ENCODE assay signal across 8 cellular contexts in the genomic region with DNA sequence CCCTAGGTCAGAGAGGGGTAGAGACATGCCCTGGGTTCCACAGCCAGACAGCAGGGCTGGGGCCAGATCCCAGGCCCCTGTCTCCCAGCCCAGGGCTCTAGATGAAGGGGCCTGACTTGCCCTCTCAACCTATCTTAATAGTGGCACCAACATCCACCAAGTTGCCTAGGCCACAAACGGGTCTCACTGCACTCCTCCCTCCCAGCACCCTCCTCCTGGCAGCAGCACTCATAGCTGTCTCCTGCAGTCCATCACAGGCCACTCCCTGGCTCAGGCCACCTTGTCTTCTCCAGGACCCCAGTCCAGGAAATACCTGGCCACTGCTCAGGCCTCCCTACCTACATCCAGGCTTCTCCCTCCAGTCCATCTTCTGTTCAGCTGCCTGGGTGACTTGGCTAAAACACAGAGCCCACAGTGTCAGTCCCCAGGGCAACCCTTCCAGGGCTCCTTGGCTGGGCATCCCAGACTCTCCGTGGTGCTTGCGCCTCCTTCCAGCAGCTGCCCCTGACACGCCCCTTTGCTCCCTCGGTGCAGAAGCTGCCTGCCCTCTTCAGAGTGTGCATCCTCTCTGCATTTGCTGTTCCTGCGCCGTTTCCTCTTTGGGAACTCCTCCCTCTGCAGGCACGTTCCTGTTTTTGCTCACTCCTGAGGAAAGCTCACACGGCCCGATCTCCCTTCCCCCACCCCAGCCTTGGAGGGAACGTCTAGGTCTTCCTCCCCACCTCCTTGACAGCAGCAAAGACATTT. TPM values are rescaled to one million over a fixed set of nuclear protein-coding genes. Genes with fewer than 3 reads are reported as not detected.
DNase-seq lines count a peak whose midpoint lies in the region; ATAC-seq lines count a peak whose summit lies in the region.

No MANE protein-coding gene starts in this region.

- H3K27ac Mint-ChIP-seq in activated CD4-positive, alpha-beta memory T cell treated with anti-CD3 and anti-CD28 coated beads, Interleukin-2, amount 10 ng/mL, durations not matched to agents 7 days and 5 days: peak overlapping the region; percentile 81
- peak overlapping the region; percentile 84 for H3K27ac Mint-ChIP-seq in stimulated activated effector memory CD8-positive, alpha-beta T cell treated with anti-CD3 and anti-CD28 coated beads, Interleukin-12 subunit alpha, Interleukin-12 subunit beta, amount 100 ng/mL, for 72 hours
- H3K27ac Mint-ChIP-seq in CD8-positive, alpha-beta memory T cell: peak overlapping the region in 2 of 8 donors; percentile 12

- CTCF ChIA-PET in activated CD4-positive, alpha-beta memory T cell treated with anti-CD3 and anti-CD28 coated beads, Interleukin-2, amount 10 ng/mL, durations not matched to agents 7 days and 5 days (lab: Charles Lee): interaction anchor here (0.6 to 1.0 kb wide), 4 partner anchors 8 to 1825 kb away, joined by 3 read pairs; no protein-coding TSS in a partner anchor
- CTCF ChIA-PET in CD8-positive, alpha-beta memory T cell (lab: Charles Lee): interaction anchor here (1.1 kb wide), 1 partner anchor 63 kb away, joined by 3 read pairs; no protein-coding TSS in a partner anchor

- POLR2A ChIA-PET in activated CD4-positive, alpha-beta memory T cell treated with anti-CD3 and anti-CD28 coated beads, Interleukin-2, amount 10 ng/mL, durations not matched to agents 7 days and 5 days (lab: Charles Lee): no interaction called here
- POLR2A ChIA-PET in CD8-positive, alpha-beta memory T cell (lab: Charles Lee): no interaction called here

- peaks cover 61% of the 10 kb centered on the region for H3K4me1 Mint-ChIP-seq in activated CD4-positive, alpha-beta memory T cell treated with anti-CD3 and anti-CD28 coated beads, Interleukin-2, amount 10 ng/mL, durations not matched to agents 7 days and 5 days
- H3K4me1 Mint-ChIP-seq in stimulated activated effector memory CD8-positive, alpha-beta T cell treated with anti-CD3 and anti-CD28 coated beads, Interleukin-12 subunit alpha, Interleukin-12 subunit beta, amount 100 ng/mL, for 72 hours: peaks cover 55% of the 10 kb centered on the region
- peaks cover 24 to 29% (median 26%) of the 10 kb centered on the region in 3 donors for H3K4me1 Mint-ChIP-seq in CD8-positive, alpha-beta memory T cell

- H3K27ac ChIP-seq in right cardiac atrium (ENCODE audit: low read length): peak overlapping the region; percentile 79
- no peak overlapping the region for H3K27ac ChIP-seq in CD8-positive, alpha-beta memory T cell (ENCODE audit: low read depth, low read length)

- DNase-seq in KBM-7: peak; percentile 85
- no peak for DNase-seq in activated CD4-positive, alpha-beta memory T cell treated with anti-CD3 and anti-CD28 coated beads, Interleukin-2, amount 10 ng/mL, durations not matched to agents 7 days and 5 days
- peak; percentile 80 to 91 (median 90) for DNase-seq in right cardiac atrium
- no peak for DNase-seq in stimulated activated effector memory CD8-positive, alpha-beta T cell treated with anti-CD3 and anti-CD28 coated beads, Interleukin-12 subunit alpha, Interleukin-12 subunit beta, amount 100 ng/mL, for 72 hours (ENCODE audit: low spot score in 2 of 2)
- DNase-seq in stimulated activated CD4-positive, alpha-beta T cell treated with anti-CD3 and anti-CD28 coated beads, Interleukin-12 subunit alpha, Interleukin-12 subunit beta, amount 100 ng/mL, for 4 hours: no peak
- no peak for DNase-seq in CD8-positive, alpha-beta memory T cell
- no peak for DNase-seq in NCI-H748 (lab: John Stamatoyannopoulos, UW; ENCODE audit: unreplicated experiment)
- no peak for DNase-seq in NCI-H1105 treated with DMSO at 0.1 percent for 48 hours (lab: John Stamatoyannopoulos, UW)

- H3K27me3 ChIP-seq in right cardiac atrium (ENCODE audit: control insufficient read depth, insufficient read depth): no peaks in the 10 kb centered on the region
- no peaks in the 10 kb centered on the region for H3K27me3 ChIP-seq in CD8-positive, alpha-beta memory T cell (ENCODE audit: insufficient read depth, low read length, poor library complexity, severe bottlenecking)

- H3K4me1 ChIP-seq in right cardiac atrium (ENCODE audit: control insufficient read depth, insufficient read depth, low read length): peaks cover 8% of the 10 kb centered on the region
- H3K4me1 ChIP-seq in CD8-positive, alpha-beta memory T cell (ENCODE audit: insufficient read depth, low read length): no peaks in the 10 kb centered on the region

- H3K9me3 Mint-ChIP-seq in activated CD4-positive, alpha-beta memory T cell treated with anti-CD3 and anti-CD28 coated beads, Interleukin-2, amount 10 ng/mL, durations not matched to agents 7 days and 5 days: peaks cover 17% of the 10 kb centered on the region
- H3K9me3 Mint-ChIP-seq in stimulated activated effector memory CD8-positive, alpha-beta T cell treated with anti-CD3 and anti-CD28 coated beads, Interleukin-12 subunit alpha, Interleukin-12 subunit beta, amount 100 ng/mL, for 72 hours: peaks cover 8% of the 10 kb centered on the region
- peaks cover 0 to 9% (median 5%) of the 10 kb centered on the region in 5 donors for H3K9me3 Mint-ChIP-seq in CD8-positive, alpha-beta memory T cell

- H3K4me3 Mint-ChIP-seq in activated CD4-positive, alpha-beta memory T cell treated with anti-CD3 and anti-CD28 coated beads, Interleukin-2, amount 10 ng/mL, durations not matched to agents 7 days and 5 days: peak overlapping the region; percentile 14
- H3K4me3 Mint-ChIP-seq in stimulated activated effector memory CD8-positive, alpha-beta T cell treated with anti-CD3 and anti-CD28 coated beads, Interleukin-12 subunit alpha, Interleukin-12 subunit beta, amount 100 ng/mL, for 72 hours: peak overlapping the region; percentile 30
- H3K4me3 Mint-ChIP-seq in CD8-positive, alpha-beta memory T cell: no peak overlapping the region

- no peak overlapping the region for H3K4me3 ChIP-seq in right cardiac atrium (ENCODE audit: low read length)
- H3K4me3 ChIP-seq in CD8-positive, alpha-beta memory T cell (ENCODE audit: low read length): no peak overlapping the region

- peaks cover 25% of the 10 kb centered on the region for H3K36me3 Mint-ChIP-seq in activated CD4-positive, alpha-beta memory T cell treated with anti-CD3 and anti-CD28 coated beads, Interleukin-2, amount 10 ng/mL, durations not matched to agents 7 days and 5 days (ENCODE audit: low read depth)
- H3K36me3 Mint-ChIP-seq in stimulated activated effector memory CD8-positive, alpha-beta T cell treated with anti-CD3 and anti-CD28 coated beads, Interleukin-12 subunit alpha, Interleukin-12 subunit beta, amount 100 ng/mL, for 72 hours: peaks cover 8% of the 10 kb centered on the region
- H3K36me3 Mint-ChIP-seq in CD8-positive, alpha-beta memory T cell: peaks cover 0 to 1% (median 0%) of the 10 kb centered on the region in 3 donors

- WGBS in right cardiac atrium: 26% methylated on average over 11 of the region's 11 CpGs

- in situ Hi-C loops in KBM-7 (cut with MboI; ENCODE audit: low pct_unique_long_range_greater_than_20kb, low sequenced_read_pairs): no loop called here

- H3K27me3 Mint-ChIP-seq in activated CD4-positive, alpha-beta memory T cell treated with anti-CD3 and anti-CD28 coated beads, Interleukin-2, amount 10 ng/mL, durations not matched to agents 7 days and 5 days: peaks cover 24% of the 10 kb centered on the region
- H3K27me3 Mint-ChIP-seq in CD8-positive, alpha-beta memory T cell: peaks cover 0 to 5% of the 10 kb centered on the region in 2 donors

- no peaks in the 10 kb centered on the region for H3K36me3 ChIP-seq in CD8-positive, alpha-beta memory T cell (ENCODE audit: insufficient read depth, low read length)

- H3K9me3 ChIP-seq in right cardiac atrium (ENCODE audit: control insufficient read depth, low read length): no peaks in the 10 kb centered on the region
- no peaks in the 10 kb centered on the region for H3K9me3 ChIP-seq in CD8-positive, alpha-beta memory T cell (ENCODE audit: low read length)

- peak; percentile 86 to 90 for ATAC-seq in right cardiac atrium
- ATAC-seq in stimulated activated effector memory CD8-positive, alpha-beta T cell treated with anti-CD3 and anti-CD28 coated beads, Interleukin-12 subunit alpha, Interleukin-12 subunit beta, amount 100 ng/mL, for 72 hours: no peak

- intact Hi-C loops in right cardiac atrium (cut with DNase I): no loop called here

RNA-seq across cellular contexts. Expression of gene LRRC32, which starts 40.5 kb away (rescaled TPM):
- total RNA-seq in activated CD4-positive, alpha-beta memory T cell treated with anti-CD3 and anti-CD28 coated beads, Interleukin-2, amount 10 ng/mL, durations not matched to agents 7 days and 5 days: 1 to 10 TPM; 7.1 to 7.4 TPM
- total RNA-seq in right cardiac atrium: 10 to 100 TPM; 27.7 to 49.9 (median 44.9) TPM
- 72.1 TPM for polyA plus RNA-seq in right cardiac atrium
- 1 to 10 TPM; 1.5 to 2.8 TPM for total RNA-seq in CD8-positive, alpha-beta memory T cell
- 0.06 TPM for polyA plus RNA-seq in CD8-positive, alpha-beta memory T cell

Comparison
In these comparisons a context has a peak if more than half of its experiments do, and no peak if none do; other contexts are left out.
1. DNase-seq: peak in KBM-7 (single experiment) and right cardiac atrium (3 of 3); none in activated CD4-positive, alpha-beta memory T cell treated with anti-CD3 and anti-CD28 coated beads, Interleukin-2, amount 10 ng/mL, durations not matched to agents 7 days and 5 days (single experiment), stimulated activated effector memory CD8-positive, alpha-beta T cell treated with anti-CD3 and anti-CD28 coated beads, Interleukin-12 subunit alpha, Interleukin-12 subunit beta, amount 100 ng/mL, for 72 hours (0 of 2), stimulated activated CD4-positive, alpha-beta T cell treated with anti-CD3 and anti-CD28 coated beads, Interleukin-12 subunit alpha, Interleukin-12 subunit beta, amount 100 ng/mL, for 4 hours (single experiment), CD8-positive, alpha-beta memory T cell (0 of 5), NCI-H748 (single experiment) and NCI-H1105 treated with DMSO at 0.1 percent for 48 hours (single experiment).
2. H3K4me3 Mint-ChIP-seq: peak in activated CD4-positive, alpha-beta memory T cell treated with anti-CD3 and anti-CD28 coated beads, Interleukin-2, amount 10 ng/mL, durations not matched to agents 7 days and 5 days (single experiment) and stimulated activated effector memory CD8-positive, alpha-beta T cell treated with anti-CD3 and anti-CD28 coated beads, Interleukin-12 subunit alpha, Interleukin-12 subunit beta, amount 100 ng/mL, for 72 hours (single experiment); none in CD8-positive, alpha-beta memory T cell (0 of 7).